8 cellular contexts compared by ENCODE assay signal in the genomic region with DNA sequence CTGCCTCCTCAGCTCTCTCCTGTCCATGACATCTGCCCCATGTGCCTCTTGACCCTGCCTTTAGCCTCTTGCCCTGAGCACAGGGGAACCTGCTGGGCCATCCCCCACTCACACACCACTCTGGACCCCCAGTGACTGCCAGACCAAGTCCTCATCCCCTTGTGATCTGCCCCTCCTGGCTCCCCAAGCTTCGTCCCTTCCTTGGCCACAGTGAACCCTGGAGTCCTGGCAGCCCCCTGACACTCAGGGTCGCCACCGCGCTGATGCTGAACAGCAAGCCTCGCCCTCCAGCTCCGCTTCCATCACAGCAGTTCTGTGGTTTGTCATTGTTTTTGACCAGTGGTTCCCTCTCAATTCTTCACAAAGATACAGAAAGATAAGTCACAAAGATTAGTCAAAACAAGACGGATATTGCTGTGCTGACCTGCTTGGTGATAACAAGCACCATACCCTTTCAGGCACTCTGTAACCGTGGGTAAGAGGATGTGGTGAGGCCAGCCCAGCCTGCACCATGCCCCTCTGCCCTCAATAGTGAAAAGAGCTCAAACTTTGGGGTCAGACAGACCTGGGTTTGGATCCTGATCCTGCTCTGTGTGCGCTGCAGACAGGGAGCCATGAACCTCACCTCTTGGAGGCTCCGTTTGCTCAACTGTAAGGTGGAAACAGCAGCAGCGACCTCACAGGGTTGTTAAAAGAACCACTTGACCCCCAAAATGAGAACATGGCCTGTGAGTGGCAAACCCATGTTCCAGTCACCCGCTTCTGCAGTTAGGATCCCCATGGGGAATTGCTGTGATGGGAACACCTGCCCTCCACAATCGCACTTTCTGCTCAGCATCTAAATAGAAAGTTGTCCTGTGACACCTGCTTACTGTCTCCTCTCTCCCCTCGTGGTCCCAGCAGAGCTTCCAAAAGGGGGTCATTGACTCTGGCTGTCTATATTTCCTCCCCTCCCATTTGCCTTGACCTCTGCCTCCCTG.
A peak's percentile ranks its signal among the peaks of the same experiment; 100 is the strongest.
DNase-seq lines count a peak whose midpoint lies in the region; ATAC-seq and TF ChIP-seq lines count a peak whose summit lies in the region.

No MANE protein-coding gene starts in this region.

- in situ Hi-C loops in ACHN (cut with HindIII; ENCODE audit: low pct_ligation_motif_present, low pct_unique_long_range_greater_than_20kb, low sequenced_read_pairs): no loop called here

- 66 to 71% methylated on average over 14 of the region's 14 CpGs for WGBS in heart right ventricle, 2 donors
- WGBS in smooth muscle cell (ENCODE audit: low lambda C conversion rate): 78% methylated on average over 14 of the region's 14 CpGs

- H3K27me3 Mint-ChIP-seq in activated T-helper 2 cell treated with anti-CD3 and anti-CD28 coated beads, Interferon-gamma antibody, Interleukin-2, Interleukin-4, amounts not matched to agents 10 μg/mL and 5 μg/mL and 100 μg/mL, durations not matched to agents 14 hours and 24 hours and 36 hours (ENCODE audit: low read depth): peaks cover 51% of the 10 kb centered on the region
- H3K27me3 Mint-ChIP-seq in type B pancreatic cell: peaks cover 50% of the 10 kb centered on the region

- H3K9ac ChIP-seq in smooth muscle cell (ENCODE audit: low read depth): no peak overlapping the region

- H3K4me3 ChIP-seq in heart right ventricle (no peak overlapping the region), smooth muscle cell (no peak overlapping the region)

- H3K36me3 ChIP-seq in heart right ventricle (no peaks in the 10 kb centered on the region), smooth muscle cell (ENCODE audit: low read depth) (no peaks in the 10 kb centered on the region)

- H3K4me1 ChIP-seq in heart right ventricle: no peaks in the 10 kb centered on the region
- H3K4me1 ChIP-seq in smooth muscle cell (ENCODE audit: low read depth): no peaks in the 10 kb centered on the region

- no peak for TF ChIP-seq CTCF in heart right ventricle (IDR thresholded peaks at IDR 0.05)
- TF ChIP-seq CTCF in type B pancreatic cell (conservative IDR thresholded peaks at IDR 0.05): no peak
- TF ChIP-seq CTCF in smooth muscle cell (IDR thresholded peaks at IDR 0.05; ENCODE audit: borderline replicate concordance, insufficient read depth, poor library complexity, severe bottlenecking): no peak

- H3K4me1 Mint-ChIP-seq in activated T-helper 2 cell treated with anti-CD3 and anti-CD28 coated beads, Interferon-gamma antibody, Interleukin-2, Interleukin-4, amounts not matched to agents 10 μg/mL and 5 μg/mL and 100 μg/mL, durations not matched to agents 14 hours and 24 hours and 36 hours (ENCODE audit: low read depth): peaks cover 49% of the 10 kb centered on the region
- H3K4me1 Mint-ChIP-seq in type B pancreatic cell (ENCODE audit: unreplicated experiment): peaks cover 7% of the 10 kb centered on the region

- no peak for ATAC-seq in heart right ventricle
- peak; percentile 63 for ATAC-seq in HG03159 (IDR thresholded peaks at IDR 0.05; ENCODE audit: unreplicated experiment)

- intact Hi-C loops in cardiac septum (cut with DNase I) (no loop called here), heart right ventricle (cut with DNase I) (no loop called here)
- intact Hi-C loops in activated T-helper 2 cell treated with anti-CD3 and anti-CD28 coated beads, Interferon-gamma antibody, Interleukin-2, Interleukin-4, amounts not matched to agents 10 μg/mL and 5 μg/mL and 100 μg/mL, durations not matched to agents 14 hours and 24 hours and 36 hours (cut with micrococcal nuclease): loop anchor here (2.0 kb wide), 2 partner anchors 74 to 278 kb away; no protein-coding TSS in a partner anchor

- H3K27me3 ChIP-seq in heart right ventricle: peaks cover 0 to 23% (median 9%) of the 10 kb centered on the region in 7 donors
- peaks cover 7% of the 10 kb centered on the region for H3K27me3 ChIP-seq in smooth muscle cell (ENCODE audit: low read depth)

- no peak overlapping the region for H3K4me2 ChIP-seq in smooth muscle cell

- DNase-seq in cardiac septum (ENCODE audit: low spot score) (peak; percentile 63), heart right ventricle (no peak), type B pancreatic cell (ENCODE audit: extremely low spot score, unreplicated experiment) (peak; percentile 53), smooth muscle cell (lab: John Stamatoyannopoulos, UW; ENCODE audit: unreplicated experiment) (no peak), foreskin melanocyte (no peak), ACHN (no peak)
- peak; percentile 35 for DNase-seq in activated T-helper 2 cell treated with anti-CD3 and anti-CD28 coated beads, Interferon-gamma antibody, Interleukin-2, Interleukin-4, amounts not matched to agents 10 μg/mL and 5 μg/mL and 100 μg/mL, durations not matched to agents 14 hours and 24 hours and 36 hours (ENCODE audit: low spot score)

- no peaks in the 10 kb centered on the region for H3F3A ChIP-seq in smooth muscle cell (ENCODE audit: low read depth)

- H3K9me3 ChIP-seq in heart right ventricle (peaks cover 0 to 5% (median 0%) of the 10 kb centered on the region in 11 donors), smooth muscle cell (replicated peaks; ENCODE audit: low read depth) (no peaks in the 10 kb centered on the region)

- H3K27ac Mint-ChIP-seq in activated T-helper 2 cell treated with anti-CD3 and anti-CD28 coated beads, Interferon-gamma antibody, Interleukin-2, Interleukin-4, amounts not matched to agents 10 μg/mL and 5 μg/mL and 100 μg/mL, durations not matched to agents 14 hours and 24 hours and 36 hours: peak overlapping the region; percentile 10
- H3K27ac Mint-ChIP-seq in type B pancreatic cell: no peak overlapping the region

- H3K9me3 Mint-ChIP-seq in activated T-helper 2 cell treated with anti-CD3 and anti-CD28 coated beads, Interferon-gamma antibody, Interleukin-2, Interleukin-4, amounts not matched to agents 10 μg/mL and 5 μg/mL and 100 μg/mL, durations not matched to agents 14 hours and 24 hours and 36 hours: peaks cover 9% of the 10 kb centered on the region
- no peaks in the 10 kb centered on the region for H3K9me3 Mint-ChIP-seq in type B pancreatic cell

- peaks cover 14% of the 10 kb centered on the region for H3K36me3 Mint-ChIP-seq in activated T-helper 2 cell treated with anti-CD3 and anti-CD28 coated beads, Interferon-gamma antibody, Interleukin-2, Interleukin-4, amounts not matched to agents 10 μg/mL and 5 μg/mL and 100 μg/mL, durations not matched to agents 14 hours and 24 hours and 36 hours (ENCODE audit: low read depth)
- H3K36me3 Mint-ChIP-seq in type B pancreatic cell: no peaks in the 10 kb centered on the region

- peak overlapping the region; percentile 49 for H3K4me3 Mint-ChIP-seq in activated T-helper 2 cell treated with anti-CD3 and anti-CD28 coated beads, Interferon-gamma antibody, Interleukin-2, Interleukin-4, amounts not matched to agents 10 μg/mL and 5 μg/mL and 100 μg/mL, durations not matched to agents 14 hours and 24 hours and 36 hours (ENCODE audit: low read depth)
- no peak overlapping the region for H3K4me3 Mint-ChIP-seq in type B pancreatic cell

- H3K79me2 ChIP-seq in smooth muscle cell (ENCODE audit: low read depth): no peaks in the 10 kb centered on the region

- no peak overlapping the region for H2AFZ ChIP-seq in smooth muscle cell (ENCODE audit: low read depth)

- H4K20me1 ChIP-seq in smooth muscle cell (ENCODE audit: low read depth): no peaks in the 10 kb centered on the region

- no peak overlapping the region for H3K27ac ChIP-seq in heart right ventricle
- no peak overlapping the region for H3K27ac ChIP-seq in smooth muscle cell (ENCODE audit: low read depth)

Comparison
In these comparisons a context has a peak if more than half of its experiments do, and no peak if none do; other contexts are left out.
1. DNase-seq: peak in cardiac septum (single experiment), activated T-helper 2 cell treated with anti-CD3 and anti-CD28 coated beads, Interferon-gamma antibody, Interleukin-2, Interleukin-4, amounts not matched to agents 10 μg/mL and 5 μg/mL and 100 μg/mL, durations not matched to agents 14 hours and 24 hours and 36 hours (single experiment) and type B pancreatic cell (single experiment); none in heart right ventricle (0 of 2), smooth muscle cell (single experiment), foreskin melanocyte (single experiment) and ACHN (single experiment).